Comparison of ENCODE assay signal across 12 cellular contexts in the genomic region with DNA sequence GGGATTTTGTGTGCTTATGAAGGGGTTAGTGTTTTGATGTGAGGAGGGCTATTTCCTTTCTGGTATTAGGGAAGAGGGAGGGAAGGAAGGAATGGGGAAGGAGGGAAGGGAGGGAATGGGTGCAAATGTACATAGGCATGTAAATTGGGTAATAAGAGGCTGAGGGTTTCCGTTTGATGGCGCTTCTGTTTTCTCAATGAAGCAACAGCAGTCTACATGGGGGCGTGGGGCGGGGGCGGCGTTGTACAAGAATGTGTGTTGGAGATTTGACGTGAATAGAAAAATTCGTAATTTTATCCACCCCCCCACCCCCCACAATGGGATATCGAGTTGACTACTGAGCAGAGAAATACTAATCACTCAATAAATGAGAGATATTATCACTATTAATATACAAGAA.
"Had no signal": no experiment of that assay in that cellular context is flagged by ENCODE, and none has a peak within 500 bp of the region (broad histone marks: within the 10 kb centered on the region; RNA-seq: fewer than 3 reads in every experiment).

No MANE protein-coding gene starts in this region.

- H3K4me1 ChIP-seq: tibial artery had no signal

- H3K4me3 ChIP-seq: esophagus muscularis mucosa, gastroesophageal sphincter, heart left ventricle, spleen, tibial artery had no signal

- H3K36me3 ChIP-seq: esophagus muscularis mucosa, gastroesophageal sphincter, heart left ventricle, spleen, tibial artery had no signal

- DNase-seq: activated CD8-positive, alpha-beta memory T cell treated with anti-CD3 and anti-CD28 coated beads for 24 hours; activated gamma-delta T cell; cerebellar nuclear complex; dermis blood vessel endothelial cell; heart left ventricle; kidney; spleen; stimulated activated naive B cell treated with anti-CD40 and anti-IgM and Interleukin-4, amounts not matched to agents 10 μg/mL and 1 μg/mL and 100 μg/mL, for 72 hours; T1000; tibial artery had no signal

- H3K27ac ChIP-seq: esophagus muscularis mucosa, gastroesophageal sphincter, heart left ventricle, spleen, tibial artery had no signal

- H3K27me3 ChIP-seq: esophagus muscularis mucosa, gastroesophageal sphincter, heart left ventricle, spleen, tibial artery had no signal

- H3K9me3 ChIP-seq: esophagus muscularis mucosa, gastroesophageal sphincter, heart left ventricle, spleen, tibial artery had no signal
